Comparison of ENCODE assay signal across 12 cellular contexts in genomic region chr2:175855794-175856453, GRCh38.
DNase-seq lines count a peak whose midpoint lies in the region; ATAC-seq, FAIRE-seq and TF ChIP-seq lines count a peak whose summit lies in the region.
"Had no signal": no experiment of that assay in that cellular context is flagged by ENCODE, and none has a peak within 500 bp of the region (broad histone marks: within the 10 kb centered on the region; RNA-seq: fewer than 3 reads in every experiment).

No MANE protein-coding gene starts in this region.

- peaks cover 2 to 3% of the 10 kb centered on the region in 2 donors for H3K27me3 Mint-ChIP-seq in CD4-positive, alpha-beta memory T cell

- CTCF ChIA-PET in CD4-positive, alpha-beta memory T cell (lab: Charles Lee; ENCODE audit: partially characterized antibody) = no interaction called here

- no peaks in the 10 kb centered on the region for H3K9me3 ChIP-seq in CD4-positive, alpha-beta memory T cell (ENCODE audit: control insufficient read depth in 1 of 2, low read length in 2 of 2)
- H3K9me3 ChIP-seq: esophagus squamous epithelium had no signal

- no peak for ATAC-seq in GM21825 (IDR thresholded peaks at IDR 0.05; ENCODE audit: unreplicated experiment)

- intact Hi-C loops in CD4-positive, alpha-beta memory T cell (cut with micrococcal nuclease) = no loop called here

- H3K9me3 Mint-ChIP-seq in CD4-positive, alpha-beta memory T cell = peaks cover 0 to 8% (median 0%) of the 10 kb centered on the region in 8 donors
- H3K9me3 Mint-ChIP-seq: activated naive CD8-positive, alpha-beta T cell treated with anti-CD3 and anti-CD28 coated beads, Interleukin-2, amount 10 ng/mL, durations not matched to agents 7 days and 5 days had no signal

- TF ChIP-seq POLR2A in NB4 (IDR thresholded peaks at IDR 0.05; ENCODE audit: extremely low read depth, insufficient read length) = no peak

- DNase-seq in AG10803 (ENCODE audit: low read depth) (peak; percentile 64), NB4 (ENCODE audit: low read depth) (peak; percentile 17), epithelial cell of prostate (ENCODE audit: low read depth, low spot score) (peak; percentile 27), middle frontal gyrus (ENCODE audit: extremely low spot score, low spot score) (peak; percentile 49), GM19239 (ENCODE audit: insufficient read length, low spot score) (no peak)
- no peak for DNase-seq in CD4-positive, alpha-beta memory T cell
- no peak for DNase-seq in stimulated activated CD4-positive, alpha-beta T cell treated with anti-CD3 and anti-CD28 coated beads, Interleukin-15, amount 100 ng/mL, for 24 hours
- DNase-seq: activated naive CD8-positive, alpha-beta T cell treated with anti-CD3 and anti-CD28 coated beads, Interleukin-2, amount 10 ng/mL, durations not matched to agents 7 days and 5 days; CD4-positive, alpha-beta T cell; esophagus squamous epithelium had no signal

- no peaks in the 10 kb centered on the region for H3K36me3 Mint-ChIP-seq in CD4-positive, alpha-beta memory T cell
- H3K36me3 Mint-ChIP-seq: activated naive CD8-positive, alpha-beta T cell treated with anti-CD3 and anti-CD28 coated beads, Interleukin-2, amount 10 ng/mL, durations not matched to agents 7 days and 5 days; IgD-negative memory B cell had no signal

- no peaks in the 10 kb centered on the region for H3K4me1 Mint-ChIP-seq in CD4-positive, alpha-beta memory T cell
- H3K4me1 Mint-ChIP-seq: activated naive CD8-positive, alpha-beta T cell treated with anti-CD3 and anti-CD28 coated beads, Interleukin-2, amount 10 ng/mL, durations not matched to agents 7 days and 5 days; IgD-negative memory B cell had no signal

- no peaks in the 10 kb centered on the region for H3K36me3 ChIP-seq in CD4-positive, alpha-beta memory T cell (ENCODE audit: insufficient read depth, low read length)
- H3K36me3 ChIP-seq: esophagus squamous epithelium had no signal

- H3K4me3 ChIP-seq in AG10803 (ENCODE audit: low read length) (no peak overlapping the region), NB4 (ENCODE audit: low read depth, low read length) (no peak overlapping the region)
- H3K4me3 ChIP-seq in CD4-positive, alpha-beta memory T cell (ENCODE audit: low read length in 2 of 2) = no peak overlapping the region
- H3K4me3 ChIP-seq: esophagus squamous epithelium had no signal

- POLR2A ChIA-PET in CD4-positive, alpha-beta memory T cell (lab: Charles Lee; ENCODE audit: partially characterized antibody) = no interaction called here

- H3K27me3 ChIP-seq in CD4-positive, alpha-beta memory T cell (ENCODE audit: insufficient read depth, low read length) = no peaks in the 10 kb centered on the region
- H3K27me3 ChIP-seq: esophagus squamous epithelium had no signal

- no peak for TF ChIP-seq CTCF in AG10803 (conservative IDR thresholded peaks at IDR 0.05; ENCODE audit: low read length)
- TF ChIP-seq CTCF in NB4 (IDR thresholded peaks at IDR 0.05; ENCODE audit: low read depth, low read length) = no peak

- H3K4me3 Mint-ChIP-seq in CD4-positive, alpha-beta memory T cell = no peak overlapping the region
- H3K4me3 Mint-ChIP-seq: activated naive CD8-positive, alpha-beta T cell treated with anti-CD3 and anti-CD28 coated beads, Interleukin-2, amount 10 ng/mL, durations not matched to agents 7 days and 5 days; CD4-positive, alpha-beta T cell; IgD-negative memory B cell had no signal

- H3K27ac Mint-ChIP-seq in CD4-positive, alpha-beta memory T cell = no peak overlapping the region
- H3K27ac Mint-ChIP-seq: activated naive CD8-positive, alpha-beta T cell treated with anti-CD3 and anti-CD28 coated beads, Interleukin-2, amount 10 ng/mL, durations not matched to agents 7 days and 5 days; CD4-positive, alpha-beta T cell had no signal

- peak overlapping the region; percentile 34 for H3K27ac ChIP-seq in epithelial cell of prostate
- no peak overlapping the region for H3K27ac ChIP-seq in CD4-positive, alpha-beta memory T cell (ENCODE audit: low read depth, low read length)

- FAIRE-seq in GM19239 (lab: Jason Lieb, UNC) = no peak

- no peaks in the 10 kb centered on the region for H3K4me1 ChIP-seq in CD4-positive, alpha-beta memory T cell (ENCODE audit: insufficient read depth, low read length)
- H3K4me1 ChIP-seq: esophagus squamous epithelium had no signal

Comparison
In these comparisons a context has a peak if more than half of its experiments do, and no peak if none do; other contexts are left out.
1. DNase-seq: peak in AG10803 (single experiment), NB4 (single experiment), epithelial cell of prostate (single experiment) and middle frontal gyrus (single experiment); none in CD4-positive, alpha-beta memory T cell (0 of 5), stimulated activated CD4-positive, alpha-beta T cell treated with anti-CD3 and anti-CD28 coated beads, Interleukin-15, amount 100 ng/mL, for 24 hours (single experiment) and GM19239 (single experiment).